8 cellular contexts compared by ENCODE assay signal in the genomic region with DNA sequence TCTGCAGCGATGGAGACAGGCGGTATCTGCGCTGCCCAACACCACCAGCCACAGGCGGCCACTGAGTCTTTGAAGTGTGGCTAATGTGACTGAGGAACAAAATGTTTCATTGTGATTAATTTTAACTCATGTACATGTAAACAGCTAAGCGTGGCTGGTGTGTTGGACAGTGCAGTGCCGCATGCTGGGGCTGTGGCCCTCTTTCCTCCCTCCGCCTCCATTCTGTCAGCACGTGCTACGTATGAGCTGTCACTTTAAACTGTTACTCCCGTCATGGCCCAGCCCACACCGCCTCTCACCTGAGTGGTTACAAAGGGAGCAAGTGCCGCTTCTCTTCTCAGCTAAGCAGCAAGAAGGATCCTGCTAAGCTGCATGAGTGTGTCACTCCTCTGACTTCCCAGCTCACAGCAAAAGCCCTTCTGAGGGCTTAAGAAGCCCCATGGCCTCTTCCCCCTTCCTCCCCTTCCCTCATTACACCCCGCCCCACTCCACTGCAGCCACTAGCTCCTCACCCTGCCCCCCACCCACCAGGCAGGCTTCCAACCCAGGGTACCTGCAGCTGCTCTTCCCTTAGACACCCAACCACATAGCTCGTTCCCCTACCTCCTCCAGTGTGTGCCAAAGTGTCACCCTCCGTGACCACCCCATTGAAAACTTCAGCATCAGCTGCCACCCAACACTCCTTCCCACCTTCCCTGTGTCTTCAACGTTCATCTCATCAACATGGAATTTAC. TPM values are rescaled to one million over a fixed set of nuclear protein-coding genes. Genes with fewer than 3 reads are reported as not detected.
DNase-seq lines count a peak whose midpoint lies in the region; ATAC-seq, FAIRE-seq and TF ChIP-seq lines count a peak whose summit lies in the region.

No MANE protein-coding gene starts in this region.

- H3K36me3 ChIP-seq in Caco-2 (ENCODE audit: control insufficient read depth, insufficient read depth, low read length) (no peaks in the 10 kb centered on the region), keratinocyte (ENCODE audit: control insufficient read depth in 2 of 2, extremely low read depth in 1 of 2, insufficient read depth in 2 of 2, low read length in 2 of 2) (no peaks in the 10 kb centered on the region)

- H3K27me3 Mint-ChIP-seq in Caco-2 (ENCODE audit: insufficient read depth, unreplicated experiment): no peaks in the 10 kb centered on the region
- H3K27me3 Mint-ChIP-seq in activated naive CD8-positive, alpha-beta T cell treated with anti-CD3 and anti-CD28 coated beads, Interleukin-2, amount 10 ng/mL, durations not matched to agents 7 days and 5 days: peaks cover 5% of the 10 kb centered on the region

- peak overlapping the region; percentile 77 for H3K4me2 ChIP-seq in keratinocyte (ENCODE audit: control insufficient read depth, extremely low read depth, insufficient read depth, low read depth, low read length)

- no peak overlapping the region for H3K27ac ChIP-seq in keratinocyte (ENCODE audit: control insufficient read depth, insufficient read depth, low read length)

- peak; percentile 75 for ATAC-seq in activated naive CD8-positive, alpha-beta T cell treated with anti-CD3 and anti-CD28 coated beads, Interleukin-2, amount 10 ng/mL, durations not matched to agents 7 days and 5 days (ENCODE audit: low read depth)
- no peak for ATAC-seq in GM21367 (IDR thresholded peaks at IDR 0.05; ENCODE audit: unreplicated experiment)

- H3K4me1 ChIP-seq in Caco-2 (no peaks in the 10 kb centered on the region), keratinocyte (ENCODE audit: control insufficient read depth, extremely low read depth, insufficient read depth, low read length) (peaks cover 13% of the 10 kb centered on the region)

- no TSS peak for BruUV-seq in Caco-2 (replicated peaks; lab: Mats Ljungman, UMichigan)

- no peak for TF ChIP-seq CTCF in Caco-2 (IDR thresholded peaks at IDR 0.05; ENCODE audit: insufficient read depth in 1 of 2, low read depth in 1 of 2, low read length in 1 of 2, severe bottlenecking in 1 of 2, unreplicated experiment in 1 of 2)
- TF ChIP-seq CTCF in keratinocyte (optimal IDR thresholded peaks at IDR 0.05 in 1 of 3, IDR thresholded peaks at IDR 0.05 in 1 of 3, conservative IDR thresholded peaks at IDR 0.05 in 1 of 3; ENCODE audit: extremely low read depth in 1 of 3, insufficient read depth in 2 of 3, low read length in 3 of 3): peak in 1 of 3 experiments; percentile 6

- H3K9me3 Mint-ChIP-seq in Caco-2 (ENCODE audit: unreplicated experiment): no peaks in the 10 kb centered on the region
- H3K9me3 Mint-ChIP-seq in activated naive CD8-positive, alpha-beta T cell treated with anti-CD3 and anti-CD28 coated beads, Interleukin-2, amount 10 ng/mL, durations not matched to agents 7 days and 5 days: no peaks in the 10 kb centered on the region

- H3K9me3 ChIP-seq in Caco-2: no peaks in the 10 kb centered on the region
- H3K9me3 ChIP-seq in keratinocyte (ENCODE audit: control insufficient read depth, low read depth, low read length): no peaks in the 10 kb centered on the region

- H4K20me1 ChIP-seq in keratinocyte (ENCODE audit: control insufficient read depth, extremely low read depth, insufficient read depth, low read length): no peaks in the 10 kb centered on the region

- no peaks in the 10 kb centered on the region for H3K4me1 Mint-ChIP-seq in Caco-2 (ENCODE audit: low read depth, unreplicated experiment)
- H3K4me1 Mint-ChIP-seq in activated naive CD8-positive, alpha-beta T cell treated with anti-CD3 and anti-CD28 coated beads, Interleukin-2, amount 10 ng/mL, durations not matched to agents 7 days and 5 days: peaks cover 34% of the 10 kb centered on the region

- peak overlapping the region; percentile 88 for H2AFZ ChIP-seq in keratinocyte (ENCODE audit: control insufficient read depth, low read length)

- H3K4me3 Mint-ChIP-seq in Caco-2 (ENCODE audit: unreplicated experiment): peak overlapping the region; percentile 51
- H3K4me3 Mint-ChIP-seq in activated naive CD8-positive, alpha-beta T cell treated with anti-CD3 and anti-CD28 coated beads, Interleukin-2, amount 10 ng/mL, durations not matched to agents 7 days and 5 days: no peak overlapping the region

- peaks cover 6% of the 10 kb centered on the region for H3K36me3 Mint-ChIP-seq in Caco-2 (ENCODE audit: insufficient read depth, unreplicated experiment)
- no peaks in the 10 kb centered on the region for H3K36me3 Mint-ChIP-seq in activated naive CD8-positive, alpha-beta T cell treated with anti-CD3 and anti-CD28 coated beads, Interleukin-2, amount 10 ng/mL, durations not matched to agents 7 days and 5 days

- peak overlapping the region; percentile 59 for H3K9ac ChIP-seq in keratinocyte (ENCODE audit: control insufficient read depth, extremely low read depth, insufficient read depth, low read length)

- no peaks in the 10 kb centered on the region for H3K9me1 ChIP-seq in keratinocyte (ENCODE audit: control insufficient read depth, extremely low read depth, insufficient read depth, low read length)

- dilution Hi-C loops in keratinocyte (cut with MboI; ENCODE audit: extremely low pct_ligation_motif_present, low sequenced_read_pairs): no loop called here

- CTCF ChIA-PET in Caco-2 (lab: Charles Lee): interaction anchor here (0.5 to 2.4 kb wide), 7 partner anchors 15 to 176 kb away, joined by 3 to 14 read pairs (median 7); partner anchors contain the start of gene HASPIN

- intact Hi-C loops in Caco-2 (cut with micrococcal nuclease; ENCODE audit: unreplicated experiment): loop anchor here (5.0 kb wide), 2 partner anchors 69 to 264 kb away; no protein-coding TSS in a partner anchor

- H3K27ac Mint-ChIP-seq in Caco-2 (ENCODE audit: unreplicated experiment): no peak overlapping the region
- H3K27ac Mint-ChIP-seq in activated naive CD8-positive, alpha-beta T cell treated with anti-CD3 and anti-CD28 coated beads, Interleukin-2, amount 10 ng/mL, durations not matched to agents 7 days and 5 days: peak overlapping the region; percentile 49

- H3K4me3 ChIP-seq in Caco-2 (ENCODE audit: low read depth, low read length): no peak overlapping the region
- H3K4me3 ChIP-seq in keratinocyte (ENCODE audit: control insufficient read depth in 2 of 3, extremely low read depth in 1 of 3, insufficient read depth in 2 of 3, low read depth in 1 of 3, low read length in 3 of 3): peak overlapping the region in 2 of 3 experiments; percentile 12 to 60

- peak in 1 of 2 experiments; percentile 21 for DNase-seq in Caco-2
- peak; percentile 83 for DNase-seq in SW480 (ENCODE audit: low spot score)
- DNase-seq in activated naive CD8-positive, alpha-beta T cell treated with anti-CD3 and anti-CD28 coated beads, Interleukin-2, amount 10 ng/mL, durations not matched to agents 7 days and 5 days: no peak
- DNase-seq in keratinocyte (ENCODE audit: low read depth, low spot score): peak; percentile 41
- peak; percentile 77 for DNase-seq in stimulated activated CD4-positive, alpha-beta T cell treated with anti-CD3 and anti-CD28 coated beads, Interleukin-4, amount 100 ng/mL, for 24 hours
- DNase-seq in T1000 (lab: John Stamatoyannopoulos, UW): no peak
- no peak for DNase-seq in RKO (ENCODE audit: low spot score)

- H3K79me2 ChIP-seq in keratinocyte (ENCODE audit: control insufficient read depth, insufficient read depth, low read length): no peaks in the 10 kb centered on the region

- H3K27me3 ChIP-seq in Caco-2 (replicated peaks; ENCODE audit: control insufficient read depth, insufficient read depth, low read length): no peaks in the 10 kb centered on the region
- H3K27me3 ChIP-seq in keratinocyte (ENCODE audit: control insufficient read depth, extremely low read depth, insufficient read depth, low read length): no peaks in the 10 kb centered on the region

- peak; percentile 89 for FAIRE-seq in keratinocyte (lab: Jason Lieb, UNC)

- POLR2A ChIA-PET in Caco-2 (lab: Charles Lee): no interaction called here
- POLR2A ChIA-PET in activated naive CD8-positive, alpha-beta T cell treated with anti-CD3 and anti-CD28 coated beads, Interleukin-2, amount 10 ng/mL, durations not matched to agents 7 days and 5 days (lab: Charles Lee): interaction anchor here (0.5 to 2.3 kb wide), 12 partner anchors 11 to 107 kb away, joined by 3 to 9 read pairs (median 4); partner anchors contain the start of gene NCBP3

RNA-seq across cellular contexts. Expression of gene HASPIN, which starts 15.0 kb away (rescaled TPM):
- 9.1 and 9.5 TPM in 2 replicates for total RNA-seq in Caco-2 (2022)
- 10 to 100 TPM; 17.5 to 21.4 TPM for total RNA-seq in activated naive CD8-positive, alpha-beta T cell treated with anti-CD3 and anti-CD28 coated beads, Interleukin-2, amount 10 ng/mL, durations not matched to agents 7 days and 5 days
- polyA plus RNA-seq in keratinocyte: 0.90 to 4.7 TPM (median 3.5 TPM) in 3 replicates
- polyA plus RNA-seq in keratinocyte (2011; ENCODE audit: low read depth): not detected
- polyA plus RNA-seq in keratinocyte (2011; cell fraction: cytosol; rRNA removed): 1.4 and 2.0 TPM in 2 replicates
- polyA plus RNA-seq in keratinocyte (2011; cell fraction: nucleus; rRNA removed): 1.4 and 1.7 TPM in 2 replicates
- 0.10 and 3.4 TPM in 2 replicates for polyA plus RNA-seq in keratinocyte (2012; ENCODE audit: low replicate concordance)
- polyA minus RNA-seq in keratinocyte: 1.6 to 4.1 TPM (median 3.6 TPM) in 3 replicates
- 2.9 TPM for polyA minus RNA-seq in keratinocyte (2011; cell fraction: cytosol; rRNA and poly(A)+ RNA removed)
- 1.7 and 2.0 TPM in 2 replicates for polyA minus RNA-seq in keratinocyte (2011; cell fraction: nucleus; rRNA and poly(A)+ RNA removed)

RNA-seq across cellular contexts. Expression of gene P2RX5, which starts 42.8 kb away (rescaled TPM):
- 0.66 and 1.4 TPM in 2 replicates for total RNA-seq in Caco-2 (2022)
- total RNA-seq in activated naive CD8-positive, alpha-beta T cell treated with anti-CD3 and anti-CD28 coated beads, Interleukin-2, amount 10 ng/mL, durations not matched to agents 7 days and 5 days: 10 to 100 TPM; 17.2 to 19.0 TPM
- polyA plus RNA-seq in keratinocyte: 0.43 to 0.97 TPM (median 0.63 TPM) in 3 replicates
- 0.26 TPM for polyA plus RNA-seq in keratinocyte (2011; ENCODE audit: low read depth)
- 0.98 and 1.2 TPM in 2 replicates for polyA plus RNA-seq in keratinocyte (2011; cell fraction: cytosol; rRNA removed)
- 3.8 and 5.4 TPM in 2 replicates for polyA plus RNA-seq in keratinocyte (2011; cell fraction: nucleus; rRNA removed)
- 1.0 and 1.3 TPM in 2 replicates for polyA plus RNA-seq in keratinocyte (2012; ENCODE audit: low replicate concordance)
- 1.1 to 3.4 TPM (median 1.3 TPM) in 3 replicates for polyA minus RNA-seq in keratinocyte
- 4.4 TPM for polyA minus RNA-seq in keratinocyte (2011; cell fraction: cytosol; rRNA and poly(A)+ RNA removed)
- 1.5 and 3.3 TPM in 2 replicates for polyA minus RNA-seq in keratinocyte (2011; cell fraction: nucleus; rRNA and poly(A)+ RNA removed)

Comparison
In these comparisons a context has a peak if more than half of its experiments do, and no peak if none do; other contexts are left out.
1. DNase-seq: peak in SW480 (single experiment), keratinocyte (single experiment) and stimulated activated CD4-positive, alpha-beta T cell treated with anti-CD3 and anti-CD28 coated beads, Interleukin-4, amount 100 ng/mL, for 24 hours (single experiment); none in activated naive CD8-positive, alpha-beta T cell treated with anti-CD3 and anti-CD28 coated beads, Interleukin-2, amount 10 ng/mL, durations not matched to agents 7 days and 5 days (single experiment), T1000 (single experiment) and RKO (single experiment).